ENCODE assay signal across 34 cellular contexts in the genomic region with DNA sequence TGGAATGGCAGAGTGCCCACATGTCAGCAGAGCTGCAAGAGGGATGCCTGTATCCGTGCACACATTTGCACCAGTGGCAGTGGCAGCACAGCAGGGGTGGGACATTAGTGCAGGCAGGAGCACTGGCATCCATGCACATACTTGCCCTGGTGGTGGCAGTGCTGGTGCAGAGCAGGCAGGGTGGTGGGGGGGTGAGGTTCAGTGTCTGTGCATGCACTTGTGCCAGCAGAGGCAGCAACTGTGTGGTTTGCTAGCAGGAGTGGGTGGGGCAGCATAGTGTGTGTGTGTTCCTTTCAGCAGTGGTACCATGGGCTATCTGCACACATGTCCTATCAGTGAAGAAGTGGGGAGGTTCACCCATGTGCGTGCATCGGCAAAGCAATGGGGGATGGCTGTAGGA.
"Had no signal": no experiment of that assay in that cellular context is flagged by ENCODE, and none has a peak within 500 bp of the region (broad histone marks: within the 10 kb centered on the region; RNA-seq: fewer than 3 reads in every experiment).

No MANE protein-coding gene starts in this region.

- H3K4me1 ChIP-seq: SJCRH30 had no signal

- H3K36me3 Mint-ChIP-seq: activated CD8-positive, alpha-beta memory T cell treated with anti-CD3 and anti-CD28 coated beads, Interleukin-2, amount 10 ng/mL, durations not matched to agents 7 days and 5 days; activated naive CD4-positive, alpha-beta T cell treated with anti-CD3 and anti-CD28 coated beads, Interleukin-2, amount 10 ng/mL, durations not matched to agents 7 days and 5 days; activated naive CD8-positive, alpha-beta T cell; brain had no signal

- H3K27ac Mint-ChIP-seq: activated CD4-positive, alpha-beta memory T cell treated with anti-CD3 and anti-CD28 coated beads, Interleukin-2, amount 10 ng/mL, durations not matched to agents 7 days and 5 days; activated CD8-positive, alpha-beta memory T cell treated with anti-CD3 and anti-CD28 coated beads, Interleukin-2, amount 10 ng/mL, durations not matched to agents 7 days and 5 days; activated naive CD4-positive, alpha-beta T cell treated with anti-CD3 and anti-CD28 coated beads, Interleukin-2, amount 10 ng/mL, durations not matched to agents 7 days and 5 days; activated naive CD8-positive, alpha-beta T cell; activated naive CD8-positive, alpha-beta T cell treated with anti-CD3 and anti-CD28 coated beads, Interleukin-2, amount 50 U/mL, for 24 hours; brain had no signal

- H3K27me3 Mint-ChIP-seq: activated CD4-positive, alpha-beta memory T cell treated with anti-CD3 and anti-CD28 coated beads, Interleukin-2, amount 10 ng/mL, durations not matched to agents 7 days and 5 days; activated naive CD4-positive, alpha-beta T cell treated with anti-CD3 and anti-CD28 coated beads, Interleukin-2, amount 10 ng/mL, durations not matched to agents 7 days and 5 days; activated naive CD8-positive, alpha-beta T cell treated with anti-CD3 and anti-CD28 coated beads, Interleukin-2, amount 50 U/mL, for 24 hours; brain had no signal

- H3K9me3 ChIP-seq: SJCRH30 had no signal

- ATAC-seq: activated CD8-positive, alpha-beta memory T cell treated with anti-CD3 and anti-CD28 coated beads, Interleukin-2, amount 10 ng/mL, durations not matched to agents 7 days and 5 days; activated naive CD8-positive, alpha-beta T cell treated with anti-CD3 and anti-CD28 coated beads, Interleukin-2, amount 50 U/mL, for 24 hours; Panc1 had no signal

- DNase-seq: activated CD4-positive, alpha-beta memory T cell treated with anti-CD3 and anti-CD28 coated beads, Interleukin-2, amount 10 ng/mL, durations not matched to agents 7 days and 5 days; activated CD4-positive, alpha-beta T cell treated with anti-CD3 and anti-CD28 coated beads for 1 hour; activated CD4-positive, alpha-beta T cell treated with anti-CD3 and anti-CD28 coated beads for 48 hours; activated CD4-positive, CD25-positive, alpha-beta regulatory T cell; activated CD8-positive, alpha-beta memory T cell treated with anti-CD3 and anti-CD28 coated beads for 24 hours; activated CD8-positive, alpha-beta memory T cell treated with anti-CD3 and anti-CD28 coated beads, Interleukin-2, amount 10 ng/mL, durations not matched to agents 7 days and 5 days; activated CD8-positive, alpha-beta memory T cell treated with anti-CD3 and anti-CD28 coated beads, Interleukin-2, amount 50 U/mL, for 48 hours; activated effector memory CD4-positive, alpha-beta T cell treated with Interleukin-2 at 50 U/mL for 16 hours; activated naive CD4-positive, alpha-beta T cell treated with anti-CD3 and anti-CD28 coated beads, Interleukin-2, amount 10 ng/mL, durations not matched to agents 7 days and 5 days; activated naive CD8-positive, alpha-beta T cell treated with anti-CD3 and anti-CD28 coated beads, Interleukin-2, amount 50 U/mL, for 24 hours; activated T-cell treated with anti-CD3 and anti-CD28 coated beads, Interleukin-2, amount 50 U/mL, for 48 hours; anterior cingulate cortex; central memory CD4-positive, alpha-beta T cell; MM.1S; MV-4-11; NCI-H1092; NCI-H1417; NCI-H146; NCI-H187; NCI-H2029 treated with DMSO at 0.1 percent for 48 hours; NCI-H2107; NCI-H2171; NCI-H510A; NCI-H526; NCI-H748 treated with DMSO at 0.1 percent for 48 hours; OCI-M1; SHP77; SJCRH30; T1000; WERI-Rb-1 had no signal

- H3K9me3 Mint-ChIP-seq: activated CD4-positive, alpha-beta memory T cell treated with anti-CD3 and anti-CD28 coated beads, Interleukin-2, amount 10 ng/mL, durations not matched to agents 7 days and 5 days; activated naive CD4-positive, alpha-beta T cell treated with anti-CD3 and anti-CD28 coated beads, Interleukin-2, amount 10 ng/mL, durations not matched to agents 7 days and 5 days had no signal

- H3K4me3 Mint-ChIP-seq: activated CD4-positive, alpha-beta memory T cell treated with anti-CD3 and anti-CD28 coated beads, Interleukin-2, amount 10 ng/mL, durations not matched to agents 7 days and 5 days; activated CD8-positive, alpha-beta memory T cell treated with anti-CD3 and anti-CD28 coated beads, Interleukin-2, amount 10 ng/mL, durations not matched to agents 7 days and 5 days; activated naive CD4-positive, alpha-beta T cell treated with anti-CD3 and anti-CD28 coated beads, Interleukin-2, amount 10 ng/mL, durations not matched to agents 7 days and 5 days; activated naive CD8-positive, alpha-beta T cell; activated naive CD8-positive, alpha-beta T cell treated with anti-CD3 and anti-CD28 coated beads, Interleukin-2, amount 50 U/mL, for 24 hours; brain had no signal

- H3K27me3 ChIP-seq: SJCRH30 had no signal

- H3K36me3 ChIP-seq: SJCRH30, WERI-Rb-1 had no signal

- H3K27ac ChIP-seq: SJCRH30, SK-N-MC, WERI-Rb-1 had no signal

- H3K4me3 ChIP-seq: SJCRH30, SK-N-MC had no signal

- H3K4me1 Mint-ChIP-seq: activated CD4-positive, alpha-beta memory T cell treated with anti-CD3 and anti-CD28 coated beads, Interleukin-2, amount 10 ng/mL, durations not matched to agents 7 days and 5 days; activated CD8-positive, alpha-beta memory T cell treated with anti-CD3 and anti-CD28 coated beads, Interleukin-2, amount 10 ng/mL, durations not matched to agents 7 days and 5 days; activated naive CD4-positive, alpha-beta T cell treated with anti-CD3 and anti-CD28 coated beads, Interleukin-2, amount 10 ng/mL, durations not matched to agents 7 days and 5 days; activated naive CD8-positive, alpha-beta T cell treated with anti-CD3 and anti-CD28 coated beads, Interleukin-2, amount 50 U/mL, for 24 hours; brain had no signal
